In genomic region chr10:133276100-133276434, GRCh38 we compare ENCODE assay signal across 1 cellular context.
TF ChIP-seq lines count a peak whose summit lies in the region.

No MANE protein-coding gene starts in this region.

TF ChIP-seq in endothelial cell of umbilical vein, 7 proteins besides CTCF, POLR2A, EP300 and RAD21:
- TF ChIP-seq GATA2 (IDR thresholded peaks at IDR 0.05; ENCODE audit: insufficient read depth, insufficient read length, low read depth, low read length) (no peak), MAX (IDR thresholded peaks at IDR 0.05; ENCODE audit: insufficient read depth, insufficient read length) (no peak), POLR2AphosphoS5 (IDR thresholded peaks at IDR 0.05; ENCODE audit: insufficient read depth, low read depth, low read length) (no peak), FOS (IDR thresholded peaks at IDR 0.05; ENCODE audit: borderline replicate concordance, insufficient read depth, low read length) (no peak), JUN (IDR thresholded peaks at IDR 0.05; ENCODE audit: borderline replicate concordance, insufficient read depth, insufficient read length, low read depth) (no peak), EZH2 (IDR thresholded peaks at IDR 0.05; ENCODE audit: borderline replicate concordance, low read depth, low read length, severe bottlenecking) (peak; percentile 74)
